Comparison of ENCODE assay signal across 14 cellular contexts in genomic region chr19:7545904-7546303, GRCh38. TPM values are rescaled to one million over a fixed set of nuclear protein-coding genes. Genes with fewer than 3 reads are reported as not detected.
DNase-seq lines count a peak whose midpoint lies in the region; ATAC-seq and TF ChIP-seq lines count a peak whose summit lies in the region.
"Had no signal": no experiment of that assay in that cellular context is flagged by ENCODE, and none has a peak within 500 bp of the region (broad histone marks: within the 10 kb centered on the region; RNA-seq: fewer than 3 reads in every experiment).

No MANE protein-coding gene starts in this region.

- TF ChIP-seq EP300 in upper lobe of left lung (IDR thresholded peaks at IDR 0.05) (peak in 1 of 4 donors; percentile 19), SK-N-SH (IDR thresholded peaks at IDR 0.05; ENCODE audit: borderline replicate concordance in 1 of 2, low read depth in 1 of 2, low read length in 1 of 2) (no peak)

- H3K27me3 ChIP-seq in upper lobe of left lung (no peaks in the 10 kb centered on the region), SK-N-SH (ENCODE audit: insufficient read depth) (no peaks in the 10 kb centered on the region)

- peaks cover 61% of the 10 kb centered on the region for H3K36me3 Mint-ChIP-seq in activated T-cell treated with anti-CD3 and anti-CD28 coated beads, Interleukin-2, amount 50 U/mL, for 24 hours (ENCODE audit: low read depth)
- H3K36me3 Mint-ChIP-seq in T-helper 1 cell treated with Interleukin-12 subunit alpha and Interleukin-12 subunit beta and Interleukin-4 antibody, amounts not matched to agents 30 μg/mL and 1 μg/mL, for 36 hours (ENCODE audit: low read depth), result peaks cover 22% of the 10 kb centered on the region
- H3K36me3 Mint-ChIP-seq in glutamatergic neuron (ENCODE audit: unreplicated experiment), result peaks cover 4% of the 10 kb centered on the region

- H2AFZ ChIP-seq in SK-N-SH (ENCODE audit: low read depth), result no peak overlapping the region

- peak overlapping the region; percentile 80 for H3K27ac Mint-ChIP-seq in activated T-cell treated with anti-CD3 and anti-CD28 coated beads, Interleukin-2, amount 50 U/mL, for 24 hours
- H3K27ac Mint-ChIP-seq in T-helper 1 cell treated with Interleukin-12 subunit alpha and Interleukin-12 subunit beta and Interleukin-4 antibody, amounts not matched to agents 30 μg/mL and 1 μg/mL, for 36 hours, result peak overlapping the region; percentile 65
- H3K27ac Mint-ChIP-seq in glutamatergic neuron (ENCODE audit: unreplicated experiment), result no peak overlapping the region
- H3K27ac Mint-ChIP-seq: mesothelial cell of epicardium had no signal

- ATAC-seq in upper lobe of left lung (ENCODE audit: low FRiP score in 2 of 2) (peak in 1 of 2 donors; percentile 22), GM21381 (IDR thresholded peaks at IDR 0.05; ENCODE audit: unreplicated experiment) (no peak)
- ATAC-seq: K562 had no signal

- no peak for TF ChIP-seq RAD21 in SK-N-SH (IDR thresholded peaks at IDR 0.05; ENCODE audit: low read length)

- H3K9ac ChIP-seq in SK-N-SH, result no peak overlapping the region

- H3F3A ChIP-seq in SK-N-SH (replicated peaks; ENCODE audit: insufficient read depth), result no peaks in the 10 kb centered on the region

- H3K9me2 ChIP-seq in SK-N-SH, result no peaks in the 10 kb centered on the region

- CTCF ChIA-PET in SK-N-SH (lab: Yijun Ruan, JAX), result interaction anchor here (1.2 to 1.7 kb wide), 2 partner anchors 22 to 192 kb away, joined by 3 to 6 read pairs; no protein-coding TSS in a partner anchor

- H3K79me2 ChIP-seq in SK-N-SH (ENCODE audit: insufficient read depth), result no peaks in the 10 kb centered on the region

- H3K4me3 ChIP-seq in upper lobe of left lung (no peak overlapping the region), SK-N-SH (ENCODE audit: low read depth in 2 of 2, low read length in 1 of 2) (no peak overlapping the region)
- H3K4me3 ChIP-seq: K562 had no signal

- H3K9me3 ChIP-seq in upper lobe of left lung (no peaks in the 10 kb centered on the region), SK-N-SH (no peaks in the 10 kb centered on the region)

- WGBS in upper lobe of left lung, 2 donors, result 43 to 47% methylated on average over 1 of the region's 1 CpG
- 92% methylated on average over 1 of the region's 1 CpG for WGBS in SK-N-SH (ENCODE audit: low lambda C conversion rate)

- TF ChIP-seq POLR2A in upper lobe of left lung (IDR thresholded peaks at IDR 0.05), result no peak

- H3K27me3 Mint-ChIP-seq in activated T-cell treated with anti-CD3 and anti-CD28 coated beads, Interleukin-2, amount 50 U/mL, for 24 hours, result no peaks in the 10 kb centered on the region
- H3K27me3 Mint-ChIP-seq in T-helper 1 cell treated with Interleukin-12 subunit alpha and Interleukin-12 subunit beta and Interleukin-4 antibody, amounts not matched to agents 30 μg/mL and 1 μg/mL, for 36 hours (ENCODE audit: low read depth), result no peaks in the 10 kb centered on the region
- H3K27me3 Mint-ChIP-seq in glutamatergic neuron (ENCODE audit: unreplicated experiment), result peaks cover 3% of the 10 kb centered on the region

- no peak for TF ChIP-seq CTCF in glutamatergic neuron (IDR thresholded peaks at IDR 0.05; ENCODE audit: partially characterized antibody, unreplicated experiment)
- no peak for TF ChIP-seq CTCF in upper lobe of left lung (IDR thresholded peaks at IDR 0.05)
- no peak for TF ChIP-seq CTCF in SK-N-SH (IDR thresholded peaks at IDR 0.05)

- H3K27ac ChIP-seq in upper lobe of left lung (peak overlapping the region in 3 of 4 donors; percentile 63 to 83 (median 81)), SK-N-SH (ENCODE audit: low read depth in 2 of 2, low read length in 1 of 2) (no peak overlapping the region)

- no peak overlapping the region for H3K4me3 Mint-ChIP-seq in activated T-cell treated with anti-CD3 and anti-CD28 coated beads, Interleukin-2, amount 50 U/mL, for 24 hours
- no peak overlapping the region for H3K4me3 Mint-ChIP-seq in T-helper 1 cell treated with Interleukin-12 subunit alpha and Interleukin-12 subunit beta and Interleukin-4 antibody, amounts not matched to agents 30 μg/mL and 1 μg/mL, for 36 hours
- H3K4me3 Mint-ChIP-seq in glutamatergic neuron (ENCODE audit: unreplicated experiment), result peak overlapping the region; percentile 39
- H3K4me3 Mint-ChIP-seq: mesothelial cell of epicardium had no signal

- H3K4me1 ChIP-seq in upper lobe of left lung (peaks cover 0 to 8% (median 3%) of the 10 kb centered on the region in 4 donors), SK-N-SH (ENCODE audit: control insufficient read depth in 1 of 2, insufficient read depth in 2 of 2, low read depth in 1 of 2, low read length in 1 of 2) (no peaks in the 10 kb centered on the region; a peak in 1 of 4 replicates)

- H4K20me1 ChIP-seq in SK-N-SH (ENCODE audit: insufficient read depth), result no peaks in the 10 kb centered on the region

- DNase-seq in activated T-cell treated with anti-CD3 and anti-CD28 coated beads, Interleukin-2, amount 50 U/mL, for 24 hours, result no peak
- DNase-seq in activated T-cell treated with anti-CD3 and anti-CD28 coated beads for 4 hours (no peak), glutamatergic neuron (no peak), upper lobe of left lung (no peak), cerebellar nuclear complex (lab: John Stamatoyannopoulos, UW) (no peak), SK-N-SH (no peak)
- DNase-seq: activated CD4-positive, alpha-beta T cell treated with anti-CD3 and anti-CD28 coated beads, Interleukin-2, amount 50 U/mL, for 48 hours; activated gamma-delta T cell treated with Interleukin-2 at 50 U/mL for 16 hours; NCI-H1105 treated with DMSO at 0.1 percent for 48 hours; occipital lobe had no signal

- H3K4me2 ChIP-seq in SK-N-SH, result no peak overlapping the region

- H3K9me3 Mint-ChIP-seq in activated T-cell treated with anti-CD3 and anti-CD28 coated beads, Interleukin-2, amount 50 U/mL, for 24 hours, result no peaks in the 10 kb centered on the region
- no peaks in the 10 kb centered on the region for H3K9me3 Mint-ChIP-seq in T-helper 1 cell treated with Interleukin-12 subunit alpha and Interleukin-12 subunit beta and Interleukin-4 antibody, amounts not matched to agents 30 μg/mL and 1 μg/mL, for 36 hours
- peaks cover 4% of the 10 kb centered on the region for H3K9me3 Mint-ChIP-seq in glutamatergic neuron (ENCODE audit: unreplicated experiment)
- H3K9me3 Mint-ChIP-seq: mesothelial cell of epicardium had no signal

- peaks cover 28% of the 10 kb centered on the region for H3K4me1 Mint-ChIP-seq in activated T-cell treated with anti-CD3 and anti-CD28 coated beads, Interleukin-2, amount 50 U/mL, for 24 hours (ENCODE audit: low read depth)
- peaks cover 10% of the 10 kb centered on the region for H3K4me1 Mint-ChIP-seq in T-helper 1 cell treated with Interleukin-12 subunit alpha and Interleukin-12 subunit beta and Interleukin-4 antibody, amounts not matched to agents 30 μg/mL and 1 μg/mL, for 36 hours (ENCODE audit: low read depth)
- no peaks in the 10 kb centered on the region for H3K4me1 Mint-ChIP-seq in glutamatergic neuron (ENCODE audit: low read depth, unreplicated experiment)
- H3K4me1 Mint-ChIP-seq: mesothelial cell of epicardium had no signal

- H3K36me3 ChIP-seq in upper lobe of left lung (peaks cover 19 to 58% (median 44%) of the 10 kb centered on the region in 4 donors), SK-N-SH (replicated peaks in 1 of 2; ENCODE audit: control insufficient read depth in 1 of 2, insufficient read depth in 2 of 2, low read length in 1 of 2) (peaks cover 5 to 26% of the 10 kb centered on the region in 2 experiments)

- POLR2A ChIA-PET in SK-N-SH (lab: Yijun Ruan, JAX), result no interaction called here

TF ChIP-seq in SK-N-SH, 30 proteins besides CTCF, POLR2A, EP300 and RAD21 (continues in another document):
- TF ChIP-seq GATA2 (CRISPR knock-in tag; IDR thresholded peaks at IDR 0.05) (no peak), NRF1 (IDR thresholded peaks at IDR 0.05; ENCODE audit: low read depth, low read length) (no peak), USF1 (IDR thresholded peaks at IDR 0.05; ENCODE audit: borderline replicate concordance, low read depth) (no peak), YY1 (IDR thresholded peaks at IDR 0.05; ENCODE audit: low read depth) (no peak), MXI1 (IDR thresholded peaks at IDR 0.05; ENCODE audit: low read depth, low read length) (no peak), POLR2AphosphoS5 (IDR thresholded peaks at IDR 0.05; ENCODE audit: low read depth, low read length) (no peak), ELF1 (IDR thresholded peaks at IDR 0.05) (no peak)

RNA-seq across cellular contexts. Expression of gene PNPLA6, which starts 10.4 kb away (rescaled TPM):
- total RNA-seq in glutamatergic neuron (ENCODE audit: unreplicated experiment) (82.0 TPM), upper lobe of left lung (100 to 1,000 TPM; 125 to 412 (median 328) TPM)
- 40.5 and 90.5 TPM in 2 replicates for polyA plus RNA-seq in SK-N-SH (2012; rRNA removed)
- 24.6 and 35.9 TPM in 2 replicates for polyA plus RNA-seq in SK-N-SH (2012; cell fraction: cytosol; rRNA removed)
- 203 and 312 TPM in 2 replicates for polyA plus RNA-seq in SK-N-SH (2012; cell fraction: nucleus; rRNA removed)

RNA-seq across cellular contexts. Expression of gene MCOLN1, which starts 23.5 kb away (rescaled TPM):
- total RNA-seq in glutamatergic neuron (ENCODE audit: unreplicated experiment), result 39.8 TPM
- total RNA-seq in upper lobe of left lung, result 100 to 1,000 TPM in 2 of 6 donors, 10 to 100 TPM in 4; 12.9 to 118 (median 69.7) TPM
- 28.4 and 28.9 TPM in 2 replicates for polyA plus RNA-seq in SK-N-SH (2012; rRNA removed)
- polyA plus RNA-seq in SK-N-SH (2012; cell fraction: cytosol; rRNA removed), result 10.6 and 12.9 TPM in 2 replicates
- 65.9 and 69.2 TPM in 2 replicates for polyA plus RNA-seq in SK-N-SH (2012; cell fraction: nucleus; rRNA removed)

RNA-seq across cellular contexts. Expression of gene ZNF358, which starts 30.0 kb away (rescaled TPM):
- total RNA-seq in glutamatergic neuron (ENCODE audit: unreplicated experiment), result 148 TPM
- 100 to 1,000 TPM in 1 of 6 donors, 10 to 100 TPM in 5; 31.1 to 116 (median 57.8) TPM for total RNA-seq in upper lobe of left lung
- 29.7 and 49.3 TPM in 2 replicates for polyA plus RNA-seq in SK-N-SH (2012; rRNA removed)
- polyA plus RNA-seq in SK-N-SH (2012; cell fraction: cytosol; rRNA removed), result 21.6 and 32.0 TPM in 2 replicates
- 28.1 and 53.6 TPM in 2 replicates for polyA plus RNA-seq in SK-N-SH (2012; cell fraction: nucleus; rRNA removed)

RNA-seq across cellular contexts. Expression of gene CAMSAP3, which starts 49.8 kb away (rescaled TPM):
- total RNA-seq in glutamatergic neuron (ENCODE audit: unreplicated experiment) (47.6 TPM), upper lobe of left lung (10 to 100 TPM; 12.2 to 63.9 (median 31.2) TPM)
- polyA plus RNA-seq in SK-N-SH (2012; rRNA removed), result 0.05 and 0.08 TPM in 2 replicates
- 0.09 and 0.21 TPM in 2 replicates for polyA plus RNA-seq in SK-N-SH (2012; cell fraction: cytosol; rRNA removed)
- 0.37 and 1.0 TPM in 2 replicates for polyA plus RNA-seq in SK-N-SH (2012; cell fraction: nucleus; rRNA removed)

RNA-seq across cellular contexts. Expression of gene PEX11G, which starts 57.1 kb away (rescaled TPM):
- 2.6 TPM for total RNA-seq in glutamatergic neuron (ENCODE audit: unreplicated experiment)
- total RNA-seq in upper lobe of left lung, result 1 to 10 TPM; 2.3 to 9.1 (median 5.4) TPM
- 6.1 and 6.4 TPM in 2 replicates for polyA plus RNA-seq in SK-N-SH (2012; rRNA removed)
- polyA plus RNA-seq in SK-N-SH (2012; cell fraction: cytosol; rRNA removed), result 3.9 and 5.3 TPM in 2 replicates
- 5.7 and 8.6 TPM in 2 replicates for polyA plus RNA-seq in SK-N-SH (2012; cell fraction: nucleus; rRNA removed)

Comparison
In these comparisons a context has a peak if more than half of its experiments do, and no peak if none do; other contexts are left out.
1. H3K27ac ChIP-seq: peak in upper lobe of left lung (3 of 4); none in SK-N-SH (0 of 2).